ENCODE assay signal across 8 cellular contexts in the genomic region with DNA sequence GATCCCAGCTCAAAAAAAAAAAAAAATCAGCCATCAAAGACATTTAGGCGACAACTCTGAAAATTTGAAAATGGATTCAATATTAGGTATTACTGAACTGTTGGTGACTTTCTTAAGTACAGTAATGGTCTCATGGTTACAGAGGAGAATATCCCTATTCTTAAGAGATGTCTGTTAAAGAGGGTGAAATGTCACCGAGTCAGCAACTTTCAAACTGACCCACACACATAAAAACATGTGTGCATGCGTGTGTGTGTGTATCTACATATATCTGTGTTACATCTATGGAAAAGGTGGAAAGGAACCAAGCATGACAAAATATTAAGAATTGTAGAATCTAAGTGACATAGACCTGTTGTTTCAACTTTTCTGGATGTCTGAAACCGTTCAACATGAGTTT.
"Had no signal": no experiment of that assay in that cellular context is flagged by ENCODE, and none has a peak within 500 bp of the region (broad histone marks: within the 10 kb centered on the region; RNA-seq: fewer than 3 reads in every experiment).

No MANE protein-coding gene starts in this region.

- H3K4me2 ChIP-seq: KMS-11 had no signal

- DNase-seq: GM23248, GOT3, H9, HCEC 1CT, KBM-7 had no signal

- FAIRE-seq: H54, HTR-8/SVneo had no signal

- H3K4me3 Mint-ChIP-seq: H9 had no signal

- H3K27ac ChIP-seq: GM23248, KMS-11 had no signal

- H2AFZ ChIP-seq: GM23248 had no signal

- H3K4me3 ChIP-seq: GM23248 had no signal

- H3K9me3 Mint-ChIP-seq: H9 had no signal

- H3K9ac ChIP-seq: GM23248, KMS-11 had no signal
